Comparison of ENCODE assay signal across 8 cellular contexts in the genomic region with DNA sequence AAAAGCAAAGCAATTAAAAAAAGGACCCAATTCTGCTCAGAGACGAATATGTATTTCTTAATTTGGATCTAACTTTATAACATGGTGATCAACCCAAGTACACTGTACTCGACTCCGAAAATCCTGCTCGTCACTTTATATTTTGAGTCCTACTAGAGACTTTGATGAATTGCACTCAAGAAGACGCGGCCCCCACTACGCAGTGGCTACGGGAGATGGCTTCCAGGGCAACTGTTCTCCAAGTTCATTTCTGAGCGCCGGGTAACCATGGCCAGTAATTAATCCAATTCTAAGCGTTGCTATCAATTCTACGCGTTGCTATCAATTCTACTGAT. TPM values are rescaled to one million over a fixed set of nuclear protein-coding genes. Genes with fewer than 3 reads are reported as not detected.
DNase-seq lines count a peak whose midpoint lies in the region; ATAC-seq and TF ChIP-seq lines count a peak whose summit lies in the region.

No MANE protein-coding gene starts in this region.

- DNase-seq in AG09309 (ENCODE audit: low read depth): no peak
- peak; percentile 30 to 62 for DNase-seq in SJCRH30
- DNase-seq in chondrocyte (ENCODE audit: low spot score): no peak
- no peak for DNase-seq in right lobe of liver
- DNase-seq in 8988T: no peak

- H3K4me1 Mint-ChIP-seq in chondrocyte (ENCODE audit: low read depth): peaks cover 34% of the 10 kb centered on the region

- H3K27me3 ChIP-seq in SJCRH30 (no peaks in the 10 kb centered on the region), right lobe of liver (no peaks in the 10 kb centered on the region), subcutaneous abdominal adipose tissue (ENCODE audit: control insufficient read depth in 5 of 5, insufficient read depth in 4 of 5, low read length in 5 of 5) (no peaks in the 10 kb centered on the region)

- intact Hi-C loops in right lobe of liver (cut with DNase I): loop anchor here in 1 of 2 donors (10.0 kb wide), 1 partner anchor 54 kb away; the partner anchor contains the start of gene EXOSC8

- no peak for TF ChIP-seq POLR2A in right lobe of liver (IDR thresholded peaks at IDR 0.05)

- H3K4me3 ChIP-seq in AG09309 (ENCODE audit: control insufficient read depth, low read depth, low read length) (peak overlapping the region; percentile 77), SJCRH30 (peak overlapping the region; percentile 86), right lobe of liver (peak overlapping the region; percentile 81 to 100 (median 95)), subcutaneous abdominal adipose tissue (ENCODE audit: low read depth in 1 of 5, low read length in 5 of 5) (peak overlapping the region; percentile 90 to 99 (median 94))

- H3K4me1 ChIP-seq in SJCRH30: no peaks in the 10 kb centered on the region
- H3K4me1 ChIP-seq in right lobe of liver: peaks cover 0 to 9% (median 3%) of the 10 kb centered on the region in 4 donors
- H3K4me1 ChIP-seq in subcutaneous abdominal adipose tissue (ENCODE audit: control insufficient read depth in 5 of 5, insufficient read depth in 5 of 5, low read length in 5 of 5): peaks cover 0 to 26% (median 20%) of the 10 kb centered on the region in 5 donors

- peak overlapping the region; percentile 94 for H3K4me3 Mint-ChIP-seq in chondrocyte (ENCODE audit: unreplicated experiment)

- H3K9ac ChIP-seq in subcutaneous abdominal adipose tissue (ENCODE audit: low read length in 5 of 5): peak overlapping the region in 4 of 5 donors; percentile 85 to 91 (median 90)

- 3% methylated on average over 13 of the region's 13 CpGs for WGBS in right lobe of liver (ENCODE audit: insufficient coverage, low coverage, low lambda C conversion rate, missing lambda C conversion rate)

- H3K9me3 ChIP-seq in SJCRH30 (replicated peaks): peaks cover 3% of the 10 kb centered on the region; the same call in 1 of the 2 replicates
- no peaks in the 10 kb centered on the region for H3K9me3 ChIP-seq in right lobe of liver
- no peaks in the 10 kb centered on the region for H3K9me3 ChIP-seq in subcutaneous abdominal adipose tissue (ENCODE audit: control insufficient read depth in 5 of 5, low read length in 5 of 5)

- peaks cover 4% of the 10 kb centered on the region for H3K36me3 Mint-ChIP-seq in chondrocyte (ENCODE audit: low read depth)

- H3K36me3 ChIP-seq in SJCRH30 (peaks cover 4% of the 10 kb centered on the region), right lobe of liver (no peaks in the 10 kb centered on the region), subcutaneous abdominal adipose tissue (ENCODE audit: control insufficient read depth in 5 of 5, insufficient read depth in 5 of 5, low read length in 5 of 5) (peaks cover 0 to 3% (median 0%) of the 10 kb centered on the region in 5 donors)

- peak; percentile 6 for ATAC-seq in GM18858 (IDR thresholded peaks at IDR 0.05; ENCODE audit: unreplicated experiment)
- ATAC-seq in HG03039 (IDR thresholded peaks at IDR 0.05; ENCODE audit: unreplicated experiment): peak; percentile 10
- ATAC-seq in right lobe of liver: peak in 3 of 4 donors; percentile 6 to 20 (median 6)

- H3K27me3 Mint-ChIP-seq in chondrocyte (ENCODE audit: low read depth): no peaks in the 10 kb centered on the region

- no peak for TF ChIP-seq CTCF in AG09309 (IDR thresholded peaks at IDR 0.05; ENCODE audit: control insufficient read depth, insufficient read depth, low read depth, low read length, missing control alignments)
- no peak for TF ChIP-seq CTCF in chondrocyte (IDR thresholded peaks at IDR 0.05)
- TF ChIP-seq CTCF in right lobe of liver (IDR thresholded peaks at IDR 0.05): no peak

- peaks cover 3% of the 10 kb centered on the region for H3K9me3 Mint-ChIP-seq in chondrocyte (ENCODE audit: low read depth)

- H3K27ac ChIP-seq in SJCRH30 (peak overlapping the region; percentile 69), right lobe of liver (peak overlapping the region in 2 of 3 donors; percentile 73 to 86), subcutaneous abdominal adipose tissue (ENCODE audit: low read depth, low read length) (peak overlapping the region; percentile 81)

- peak overlapping the region; percentile 99 for H3K27ac Mint-ChIP-seq in chondrocyte (ENCODE audit: unreplicated experiment)

RNA-seq across cellular contexts. Expression of gene SUPT20H, which starts 0.7 kb away (rescaled TPM):
- 72.6 and 88.7 TPM in 2 replicates for total RNA-seq in SJCRH30 (2014; rRNA removed; shearing (Covaris generic))
- total RNA-seq in chondrocyte (51.2 to 77.7 TPM (median 53.1 TPM) in 3 replicates), right lobe of liver (10 to 100 TPM; 14.0 to 18.1 (median 16.1) TPM)

RNA-seq across cellular contexts. Expression of gene CSNK1A1L, which starts 46.7 kb away (rescaled TPM):
- total RNA-seq in SJCRH30 (2014; rRNA removed; shearing (Covaris generic)): not detected in 2 replicates
- total RNA-seq in chondrocyte: not detected in 3 replicates
- total RNA-seq in right lobe of liver: not detected

RNA-seq across cellular contexts. Expression of gene EXOSC8, which starts 58.2 kb away (rescaled TPM):
- total RNA-seq in SJCRH30 (2014; rRNA removed; shearing (Covaris generic)): 108 TPM in 2 replicates
- total RNA-seq in chondrocyte (29.7 to 34.8 TPM (median 31.2 TPM) in 3 replicates), right lobe of liver (10 to 100 TPM in 5 of 6 experiments, 1 to 10 TPM in 1; 9.3 to 14.4 (median 11.1) TPM)

RNA-seq across cellular contexts. Expression of gene ALG5, which starts 59.6 kb away (rescaled TPM):
- 41.2 and 43.1 TPM in 2 replicates for total RNA-seq in SJCRH30 (2014; rRNA removed; shearing (Covaris generic))
- total RNA-seq in chondrocyte (30.2 to 33.7 TPM (median 32.1 TPM) in 3 replicates), right lobe of liver (10 to 100 TPM; 22.9 to 30.0 (median 28.5) TPM)

Comparison
In these comparisons a context has a peak if more than half of its experiments do, and no peak if none do; other contexts are left out.
1. DNase-seq: peak in SJCRH30 (2 of 2); none in AG09309 (single experiment), chondrocyte (single experiment), right lobe of liver (0 of 3) and 8988T (single experiment).
2. Peak in every context shown above with its lines, with median percentiles within 50 percentile points of each other: H3K4me3 ChIP-seq, ATAC-seq and H3K27ac ChIP-seq.